Comparison of ENCODE assay signal across 11 cellular contexts in the genomic region with DNA sequence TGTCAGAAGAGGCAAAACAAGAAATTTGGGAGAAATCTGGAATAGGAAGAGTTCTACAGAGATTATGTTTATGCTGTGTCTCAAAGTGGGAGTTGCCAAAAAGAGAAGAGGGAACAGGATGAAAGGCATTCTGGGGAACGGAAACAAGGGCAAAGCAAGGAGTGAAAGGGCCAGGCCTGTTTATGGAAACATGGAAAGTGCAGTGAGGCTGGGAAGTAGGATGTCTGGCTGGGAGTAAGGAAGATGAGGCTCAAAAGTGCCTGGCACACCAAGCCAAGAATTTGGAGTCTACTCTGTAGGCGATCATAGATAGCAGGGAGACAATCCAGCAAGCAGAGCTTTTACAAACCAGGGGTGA. TPM values are rescaled to one million over a fixed set of nuclear protein-coding genes. Genes with fewer than 3 reads are reported as not detected.
A peak's percentile ranks its signal among the peaks of the same experiment; 100 is the strongest.
DNase-seq lines count a peak whose midpoint lies in the region; ATAC-seq and TF ChIP-seq lines count a peak whose summit lies in the region.
"Had no signal": no experiment of that assay in that cellular context is flagged by ENCODE, and none has a peak within 500 bp of the region (broad histone marks: within the 10 kb centered on the region; RNA-seq: fewer than 3 reads in every experiment).

No MANE protein-coding gene starts in this region.

- H3K9me3 Mint-ChIP-seq in neural progenitor cell: no peaks in the 10 kb centered on the region

- H3K36me3 ChIP-seq in BLaER1 treated with 17β-estradiol and CSF1 and Interleukin-3, amounts not matched to agents 10 nM and 100 nM: peaks cover 0 to 2% (median 0%) of the 10 kb centered on the region in 11 experiments; a peak in 1 of 22 replicates
- peaks cover 5% of the 10 kb centered on the region for H3K36me3 ChIP-seq in HUES48 (ENCODE audit: control insufficient read depth, insufficient read depth, low read length)
- no peaks in the 10 kb centered on the region for H3K36me3 ChIP-seq in colonic mucosa
- no peaks in the 10 kb centered on the region for H3K36me3 ChIP-seq in neural progenitor cell

- peak overlapping the region; percentile 94 for H3K4me3 Mint-ChIP-seq in neural progenitor cell

- H3K79me2 ChIP-seq in neural progenitor cell (ENCODE audit: low read depth): peaks cover 26% of the 10 kb centered on the region

- peaks cover 9 to 25% (median 18%) of the 10 kb centered on the region in 10 experiments; a peak in 16 of 20 replicates for H3K4me1 ChIP-seq in BLaER1 treated with 17β-estradiol and CSF1 and Interleukin-3, amounts not matched to agents 10 nM and 100 nM
- H3K4me1 ChIP-seq in HUES48 (ENCODE audit: control insufficient read depth, insufficient read depth, low read length) (peaks cover 16% of the 10 kb centered on the region), colonic mucosa (no peaks in the 10 kb centered on the region), neural progenitor cell (no peaks in the 10 kb centered on the region)

- H3F3A ChIP-seq in neural progenitor cell (ENCODE audit: low read depth): peaks cover 28% of the 10 kb centered on the region

- ATAC-seq in GM18868 (IDR thresholded peaks at IDR 0.05; ENCODE audit: unreplicated experiment) (no peak), sciatic nerve (no peak), HG03432 (IDR thresholded peaks at IDR 0.05; ENCODE audit: unreplicated experiment) (no peak), GM21723 (IDR thresholded peaks at IDR 0.05; ENCODE audit: unreplicated experiment) (no peak)

- H3K27me3 Mint-ChIP-seq in neural progenitor cell (ENCODE audit: insufficient read depth, low read depth): peaks cover 2% of the 10 kb centered on the region

- no peak overlapping the region for H3K4me3 ChIP-seq in BLaER1 treated with 17β-estradiol and CSF1 and Interleukin-3, amounts not matched to agents 10 nM and 100 nM
- H3K4me3 ChIP-seq in HUES48 (ENCODE audit: low read depth, low read length) (peak overlapping the region; percentile 78; the same call in 1 of the 2 replicates), colonic mucosa (no peak overlapping the region), neural progenitor cell (no peak overlapping the region)

- H3K4me1 Mint-ChIP-seq in neural progenitor cell: peaks cover 9% of the 10 kb centered on the region

- no peaks in the 10 kb centered on the region for H3K36me3 Mint-ChIP-seq in neural progenitor cell

- TF ChIP-seq CTCF in colonic mucosa (IDR thresholded peaks at IDR 0.05) (no peak), neural progenitor cell (IDR thresholded peaks at IDR 0.05) (no peak)

- peak overlapping the region in 4 of 11 experiments; percentile 3 to 94 (median 84); a peak in 6 of 22 replicates for H3K27ac ChIP-seq in BLaER1 treated with 17β-estradiol and CSF1 and Interleukin-3, amounts not matched to agents 10 nM and 100 nM
- H3K27ac ChIP-seq in HUES48 (ENCODE audit: low read depth, low read length): peak overlapping the region; percentile 93
- peak overlapping the region; percentile 58 for H3K27ac ChIP-seq in colonic mucosa
- no peak overlapping the region for H3K27ac ChIP-seq in neural progenitor cell

- DNase-seq in colonic mucosa (no peak), neural progenitor cell (ENCODE audit: low spot score) (no peak), sciatic nerve (ENCODE audit: low spot score) (no peak)
- DNase-seq: activated T-cell treated with anti-CD3 and anti-CD28 coated beads, Interleukin-2, amount 50 U/mL, for 48 hours; effector memory CD4-positive, alpha-beta T cell; SHP77 treated with DMSO at 0.1 percent for 48 hours had no signal

- H2AFZ ChIP-seq in neural progenitor cell (replicated peaks): no peak overlapping the region

- peak overlapping the region; percentile 0 for H3K27ac Mint-ChIP-seq in neural progenitor cell

- no peaks in the 10 kb centered on the region for H3K27me3 ChIP-seq in BLaER1 treated with 17β-estradiol and CSF1 and Interleukin-3, amounts not matched to agents 10 nM and 100 nM
- H3K27me3 ChIP-seq in HUES48 (ENCODE audit: control insufficient read depth, insufficient read depth, low read length) (no peaks in the 10 kb centered on the region), colonic mucosa (no peaks in the 10 kb centered on the region), neural progenitor cell (no peaks in the 10 kb centered on the region)

- intact Hi-C loops in colonic mucosa (cut with DNase I): no loop called here
- intact Hi-C loops in sciatic nerve (cut with DNase I): no loop called here

- no peaks in the 10 kb centered on the region for H3K9me3 ChIP-seq in BLaER1 treated with 17β-estradiol and CSF1 and Interleukin-3, amounts not matched to agents 10 nM and 100 nM (replicated peaks in 1 of 11)
- H3K9me3 ChIP-seq in HUES48 (ENCODE audit: control insufficient read depth, insufficient read depth, low read length): no peaks in the 10 kb centered on the region
- no peaks in the 10 kb centered on the region for H3K9me3 ChIP-seq in colonic mucosa
- H3K9me3 ChIP-seq in neural progenitor cell (ENCODE audit: low read depth): no peaks in the 10 kb centered on the region

- peak overlapping the region in 8 of 11 experiments; percentile 58 to 81 (median 67); a peak in 11 of 22 replicates for H3K4me2 ChIP-seq in BLaER1 treated with 17β-estradiol and CSF1 and Interleukin-3, amounts not matched to agents 10 nM and 100 nM
- H3K4me2 ChIP-seq in neural progenitor cell: peak overlapping the region; percentile 78

- H4K20me1 ChIP-seq in BLaER1 treated with 17β-estradiol and CSF1 and Interleukin-3, amounts not matched to agents 10 nM and 100 nM: no peaks in the 10 kb centered on the region; a peak in 1 of 22 replicates
- peaks cover 3% of the 10 kb centered on the region for H4K20me1 ChIP-seq in neural progenitor cell (ENCODE audit: low read depth)

- peak overlapping the region in 1 of 11 experiments; percentile 26; a peak in 1 of 22 replicates for H3K9ac ChIP-seq in BLaER1 treated with 17β-estradiol and CSF1 and Interleukin-3, amounts not matched to agents 10 nM and 100 nM
- H3K9ac ChIP-seq in HUES48 (ENCODE audit: low read depth, low read length) (no peak overlapping the region), colonic mucosa (ENCODE audit: low read depth in 2 of 2, low read length in 2 of 2) (no peak overlapping the region), neural progenitor cell (no peak overlapping the region)

RNA-seq across cellular contexts. Expression of a gene that starts 1.8 kb away (rescaled TPM):
- total RNA-seq in colonic mucosa: 10 to 100 TPM; 29.7 to 38.1 TPM
- total RNA-seq in neural progenitor cell (ENCODE audit: low replicate concordance): 56.5 and 95.2 TPM in 2 replicates
- 38.2 TPM for total RNA-seq in sciatic nerve

RNA-seq across cellular contexts. Expression of a gene that starts 41.4 kb away (rescaled TPM):
- 10 to 100 TPM; 37.6 to 60.4 TPM for total RNA-seq in colonic mucosa
- 27.2 and 29.9 TPM in 2 replicates for total RNA-seq in neural progenitor cell (ENCODE audit: low replicate concordance)
- 28.7 TPM for total RNA-seq in sciatic nerve
